ENCODE assay signal across 11 cellular contexts in the genomic region with DNA sequence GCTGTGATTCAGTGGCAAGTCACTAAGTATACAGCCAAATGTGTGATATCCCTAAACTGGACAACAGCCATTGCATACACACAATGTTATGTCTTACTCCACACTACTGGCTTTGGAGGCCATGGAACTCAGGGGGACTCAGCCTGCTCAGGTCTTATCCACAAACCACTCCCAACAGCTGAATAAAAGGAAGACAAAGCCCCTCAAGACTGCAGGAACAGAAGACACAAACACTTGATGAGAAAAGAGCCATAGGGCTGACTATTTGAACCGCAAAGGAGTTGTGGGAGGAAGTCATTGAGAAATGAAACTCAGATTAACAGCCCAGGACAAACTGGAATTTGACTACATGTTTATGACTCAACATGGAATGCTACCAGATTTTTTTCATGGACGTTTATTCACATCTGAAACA. TPM values are rescaled to one million over a fixed set of nuclear protein-coding genes. Genes with fewer than 3 reads are reported as not detected.
DNase-seq lines count a peak whose midpoint lies in the region; ATAC-seq, FAIRE-seq and TF ChIP-seq lines count a peak whose summit lies in the region.
"Had no signal": no experiment of that assay in that cellular context is flagged by ENCODE, and none has a peak within 500 bp of the region (broad histone marks: within the 10 kb centered on the region; RNA-seq: fewer than 3 reads in every experiment).

No MANE protein-coding gene starts in this region.

- H3K36me3 ChIP-seq in endothelial cell of umbilical vein (ENCODE audit: control insufficient read depth in 2 of 2, extremely low read depth in 1 of 2, insufficient read depth in 2 of 2, low read length in 2 of 2) (no peaks in the 10 kb centered on the region), osteoblast (ENCODE audit: insufficient read depth, low read length) (no peaks in the 10 kb centered on the region), A673 (ENCODE audit: insufficient read depth, low read length, poor library complexity, severe bottlenecking) (no peaks in the 10 kb centered on the region)

- no peaks in the 10 kb centered on the region for H4K20me1 ChIP-seq in endothelial cell of umbilical vein (replicated peaks; ENCODE audit: control insufficient read depth, extremely low read depth, insufficient read depth, low read length)
- no peaks in the 10 kb centered on the region for H4K20me1 ChIP-seq in osteoblast (ENCODE audit: insufficient read depth, low read length)

- no peaks in the 10 kb centered on the region for H3K9me1 ChIP-seq in endothelial cell of umbilical vein (replicated peaks; ENCODE audit: control insufficient read depth, extremely low read depth, insufficient read depth, low read length)

- H3K4me2 ChIP-seq in endothelial cell of umbilical vein (ENCODE audit: insufficient read depth, low read length) (no peak overlapping the region), osteoblast (ENCODE audit: insufficient read depth, low read length) (peak overlapping the region; percentile 88)

- TF ChIP-seq CTCF in endothelial cell of umbilical vein (IDR thresholded peaks at IDR 0.05; ENCODE audit: extremely low read depth in 1 of 2, insufficient read depth in 1 of 2, low read depth in 1 of 2, low read length in 2 of 2) = no peak
- TF ChIP-seq CTCF in osteoblast (IDR thresholded peaks at IDR 0.05; ENCODE audit: extremely low read depth, low read depth, low read length) = no peak
- TF ChIP-seq CTCF in A673 (conservative IDR thresholded peaks at IDR 0.05; ENCODE audit: low read depth, low read length) = no peak

- TF ChIP-seq POLR2A in endothelial cell of umbilical vein (IDR thresholded peaks at IDR 0.05; ENCODE audit: low read depth, low read length) = no peak

- CTCF ChIA-PET in endothelial cell of umbilical vein (lab: Charles Lee) = no interaction called here
- CTCF ChIA-PET in A673 (lab: Charles Lee) = no interaction called here

- dilution Hi-C loops in endothelial cell of umbilical vein (cut with MboI; ENCODE audit: extremely low pct_ligation_motif_present, low sequenced_read_pairs) = no loop called here

- H3K4me1 ChIP-seq in endothelial cell of umbilical vein (ENCODE audit: control insufficient read depth, extremely low read depth, insufficient read depth, low read length) (no peaks in the 10 kb centered on the region), osteoblast (ENCODE audit: insufficient read depth, low read length) (peaks cover 53% of the 10 kb centered on the region), A673 (ENCODE audit: insufficient read depth, low read length, poor library complexity, severe bottlenecking) (peaks cover 3% of the 10 kb centered on the region)

- peak; percentile 97 for DNase-seq in ELR (ENCODE audit: low read depth)
- DNase-seq in OCI-M1 (lab: John Stamatoyannopoulos, UW) = peak; percentile 2
- DNase-seq in endothelial cell of umbilical vein (ENCODE audit: low read depth, low spot score) = no peak
- no peak for DNase-seq in osteoblast (ENCODE audit: insufficient read length, low spot score, missing footprints)
- no peak for DNase-seq in A673 (ENCODE audit: low spot score)
- no peak for DNase-seq in epidermal melanocyte (ENCODE audit: insufficient read length, low spot score)
- DNase-seq in NCI-H510A (lab: John Stamatoyannopoulos, UW) = no peak
- DNase-seq: activated T-cell treated with anti-CD3 and anti-CD28 coated beads, Interleukin-2, amount 50 U/mL, for 1 hour; NCI-H510A treated with DMSO at 0.1 percent for 48 hours; stimulated activated CD4-positive, alpha-beta T cell treated with anti-CD3 and anti-CD28 coated beads, Interleukin-2, amount 100 ng/mL, for 48 hours had no signal

- H2AFZ ChIP-seq in endothelial cell of umbilical vein (ENCODE audit: low read depth, low read length) (no peak overlapping the region), osteoblast (ENCODE audit: low read length) (peak overlapping the region; percentile 61)

- POLR2A ChIA-PET in endothelial cell of umbilical vein (lab: Charles Lee) = no interaction called here
- POLR2A ChIA-PET in A673 (lab: Charles Lee; ENCODE audit: low non-redundant PET) = no interaction called here

- H3K79me2 ChIP-seq in endothelial cell of umbilical vein (ENCODE audit: control insufficient read depth, insufficient read depth, low read length) (no peaks in the 10 kb centered on the region), osteoblast (ENCODE audit: insufficient read depth, low read length) (no peaks in the 10 kb centered on the region)

- no peak for ATAC-seq in HG03432 (IDR thresholded peaks at IDR 0.05; ENCODE audit: unreplicated experiment)

- H3K27me3 ChIP-seq in endothelial cell of umbilical vein (ENCODE audit: control insufficient read depth in 2 of 2, insufficient read depth in 2 of 2, low read length in 2 of 2) (peaks cover 21 to 33% of the 10 kb centered on the region in 2 experiments), osteoblast (ENCODE audit: insufficient read depth, low read length) (no peaks in the 10 kb centered on the region), A673 (replicated peaks; ENCODE audit: insufficient read depth, low read depth, low read length, poor library complexity) (no peaks in the 10 kb centered on the region)

- no TSS peak for BruUV-seq in endothelial cell of umbilical vein (replicated peaks; lab: Mats Ljungman, UMichigan)
- BruUV-seq in A673 (replicated peaks; lab: Mats Ljungman, UMichigan) = no TSS peak

- intact Hi-C loops in endothelial cell of umbilical vein (cut with micrococcal nuclease) = no loop called here
- intact Hi-C loops in A673 (cut with micrococcal nuclease; ENCODE audit: unreplicated experiment) = no loop called here

- H3K9me3 ChIP-seq in endothelial cell of umbilical vein (replicated peaks; ENCODE audit: control insufficient read depth, insufficient read depth, low read length) (no peaks in the 10 kb centered on the region), osteoblast (ENCODE audit: low read depth, low read length) (no peaks in the 10 kb centered on the region), A673 (ENCODE audit: low read depth, low read length, poor library complexity, severe bottlenecking) (no peaks in the 10 kb centered on the region)

- peak; percentile 4 for FAIRE-seq in endothelial cell of umbilical vein (lab: Jason Lieb, UNC)

- H3K27ac ChIP-seq in endothelial cell of umbilical vein (ENCODE audit: insufficient read depth, low read depth, low read length) (no peak overlapping the region), osteoblast (ENCODE audit: low read depth, low read length) (peak overlapping the region; percentile 96), A673 (ENCODE audit: low read depth, low read length, poor library complexity, severe bottlenecking) (no peak overlapping the region)

- no peak overlapping the region for H3K4me3 ChIP-seq in endothelial cell of umbilical vein (replicated peaks in 1 of 3; ENCODE audit: insufficient read depth in 1 of 3, low read depth in 1 of 3, low read length in 3 of 3)
- H3K4me3 ChIP-seq in osteoblast (ENCODE audit: insufficient read depth, low read length) = peak overlapping the region; percentile 58
- H3K4me3 ChIP-seq in A673 (ENCODE audit: low read depth, low read length, poor library complexity, severe bottlenecking) = no peak overlapping the region

- H3K9ac ChIP-seq in endothelial cell of umbilical vein (replicated peaks; ENCODE audit: extremely low read depth, insufficient read depth, low read length) = no peak overlapping the region

TF ChIP-seq in endothelial cell of umbilical vein, 7 proteins besides CTCF, POLR2A, EP300 and RAD21:
- TF ChIP-seq EZH2 (IDR thresholded peaks at IDR 0.05; ENCODE audit: borderline replicate concordance, low read depth, low read length, severe bottlenecking) (no peak), FOS (IDR thresholded peaks at IDR 0.05; ENCODE audit: borderline replicate concordance, insufficient read depth, low read length) (peak; percentile 21)

RNA-seq across cellular contexts. Expression of gene PTGER2, which starts 40.9 kb away (rescaled TPM):
- total RNA-seq in endothelial cell of umbilical vein (not detected in 2 replicates), osteoblast (2.9 and 3.3 TPM in 2 replicates), A673 (2021) (not detected in 2 replicates)
- not detected in 2 replicates for polyA plus RNA-seq in endothelial cell of umbilical vein
- not detected in 2 replicates for polyA plus RNA-seq in endothelial cell of umbilical vein (2011; cell fraction: cytosol; rRNA removed)
- not detected in 2 replicates for polyA plus RNA-seq in endothelial cell of umbilical vein (2011; cell fraction: nucleus; rRNA removed)
- polyA plus RNA-seq in endothelial cell of umbilical vein (2012) = not detected in 2 replicates
- not detected in 2 replicates for polyA minus RNA-seq in endothelial cell of umbilical vein
- not detected for polyA minus RNA-seq in endothelial cell of umbilical vein (2011; cell fraction: cytosol; rRNA and poly(A)+ RNA removed)
- polyA minus RNA-seq in endothelial cell of umbilical vein (2011; cell fraction: nucleus; rRNA and poly(A)+ RNA removed) = not detected in 2 replicates

Comparison
In these comparisons a context has a peak if more than half of its experiments do, and no peak if none do; other contexts are left out.
1. DNase-seq: peak in ELR (single experiment) and OCI-M1 (single experiment); none in endothelial cell of umbilical vein (single experiment), osteoblast (single experiment), A673 (single experiment), epidermal melanocyte (single experiment) and NCI-H510A (single experiment).